Comparison of ENCODE assay signal across 10 cellular contexts in genomic region chr15:50880651-50881114, GRCh38. TPM values are rescaled to one million over a fixed set of nuclear protein-coding genes. Genes with fewer than 3 reads are reported as not detected.
DNase-seq lines count a peak whose midpoint lies in the region; ATAC-seq, FAIRE-seq and TF ChIP-seq lines count a peak whose summit lies in the region.
"Had no signal": no experiment of that assay in that cellular context is flagged by ENCODE, and none has a peak within 500 bp of the region (broad histone marks: within the 10 kb centered on the region; RNA-seq: fewer than 3 reads in every experiment).

No MANE protein-coding gene starts in this region.

- peak; percentile 74 for TF ChIP-seq EP300 in K562 (IDR thresholded peaks at IDR 0.05; ENCODE audit: low read length)

- no peak overlapping the region for H3K9ac ChIP-seq in K562 (ENCODE audit: insufficient read depth in 1 of 2, low read depth in 2 of 2, low read length in 2 of 2)

- H3K4me1 ChIP-seq in K562 (replicated peaks in 1 of 2; ENCODE audit: control insufficient read depth in 2 of 2, insufficient read depth in 2 of 2, low read length in 2 of 2): peaks cover 0 to 19% of the 10 kb centered on the region in 2 experiments; a peak in 2 of 5 replicates

- ATAC-seq in K562: peak; percentile 67
- ATAC-seq in GM18909 (IDR thresholded peaks at IDR 0.05; ENCODE audit: poor library complexity, unreplicated experiment): no peak
- ATAC-seq in GM19452 (IDR thresholded peaks at IDR 0.05; ENCODE audit: unreplicated experiment): no peak
- ATAC-seq: psoas muscle had no signal

- H3K4me1 Mint-ChIP-seq in activated naive CD4-positive, alpha-beta T cell treated with anti-CD3 and anti-CD28 coated beads, Interleukin-2, amount 50 U/mL, for 24 hours: peaks cover 64% of the 10 kb centered on the region
- peaks cover 9% of the 10 kb centered on the region for H3K4me1 Mint-ChIP-seq in type B pancreatic cell (ENCODE audit: unreplicated experiment)

- peak overlapping the region; percentile 51 for H3K4me3 Mint-ChIP-seq in activated naive CD4-positive, alpha-beta T cell treated with anti-CD3 and anti-CD28 coated beads, Interleukin-2, amount 50 U/mL, for 24 hours
- no peak overlapping the region for H3K4me3 Mint-ChIP-seq in type B pancreatic cell

- no peaks in the 10 kb centered on the region for H3K9me3 Mint-ChIP-seq in activated naive CD4-positive, alpha-beta T cell treated with anti-CD3 and anti-CD28 coated beads, Interleukin-2, amount 50 U/mL, for 24 hours
- H3K9me3 Mint-ChIP-seq in type B pancreatic cell: peaks cover 1% of the 10 kb centered on the region

- in situ Hi-C loops in K562 (cut with MboI): loop anchor here (5.0 kb wide), 1 partner anchor 213 kb away; no protein-coding TSS in a partner anchor

- 0 out of 4 replicates have a peak, but pooled peaks of 1 of the 2 experiments have one; percentile 18 for TF ChIP-seq RAD21 in K562 (CRISPR knock-in tag; conservative IDR thresholded peaks at IDR 0.05 in 1 of 2, IDR thresholded peaks at IDR 0.05 in 1 of 2)

- no peaks in the 10 kb centered on the region for H3K9me3 ChIP-seq in K562 (replicated peaks; ENCODE audit: control insufficient read depth, insufficient read depth, low read depth, low read length)
- H3K9me3 ChIP-seq: psoas muscle had no signal

- no peaks in the 10 kb centered on the region for H3K79me2 ChIP-seq in K562 (ENCODE audit: control insufficient read depth, insufficient read depth, low read length)

- H3K27ac ChIP-seq in K562 (ENCODE audit: extremely low read depth, low read depth, low read length): peak overlapping the region; percentile 24; the same call in 1 of the 3 replicates
- H3K27ac ChIP-seq: psoas muscle had no signal

- no peak for TF ChIP-seq POLR2A in K562 (conservative IDR thresholded peaks at IDR 0.05)

- no peak for DNase-seq in activated naive CD4-positive, alpha-beta T cell treated with anti-CD3 and anti-CD28 coated beads, Interleukin-2, amount 50 U/mL, for 16 hours
- peak; percentile 15 to 18 for DNase-seq in Kasumi-1 (lab: John Stamatoyannopoulos, UW)
- peak in 1 of 4 experiments; percentile 14 for DNase-seq in K562 (ENCODE audit: extremely low read depth in 1 of 4, low spot score in 3 of 4)
- no peak for DNase-seq in type B pancreatic cell (ENCODE audit: extremely low spot score, unreplicated experiment)
- DNase-seq in kidney glomerular epithelial cell (lab: John Stamatoyannopoulos, UW): no peak
- DNase-seq: psoas muscle had no signal

- H2AFZ ChIP-seq in K562 (ENCODE audit: low read depth, low read length): 0 out of 2 replicates have a peak overlapping the region, but pooled peaks have one; percentile 2

- H3K36me3 Mint-ChIP-seq in activated naive CD4-positive, alpha-beta T cell treated with anti-CD3 and anti-CD28 coated beads, Interleukin-2, amount 50 U/mL, for 24 hours: no peaks in the 10 kb centered on the region
- no peaks in the 10 kb centered on the region for H3K36me3 Mint-ChIP-seq in type B pancreatic cell

- no peaks in the 10 kb centered on the region for H3K36me3 ChIP-seq in K562 (ENCODE audit: control insufficient read depth, insufficient read depth, low read length)

- no peak for FAIRE-seq in K562 (lab: Jason Lieb, UNC)
- FAIRE-seq: G401.6 had no signal

- intact Hi-C loops in K562 (cut with micrococcal nuclease): loop anchor here (10.0 kb wide), 2 partner anchors 116 to 346 kb away; partner anchors contain the start of gene SPPL2A

- H3K4me3 ChIP-seq in K562: no peak overlapping the region
- H3K4me3 ChIP-seq: psoas muscle had no signal

- no peaks in the 10 kb centered on the region for H4K20me1 ChIP-seq in K562 (replicated peaks; ENCODE audit: control insufficient read depth, insufficient read depth, low read length)

- POLR2A ChIA-PET in K562 (lab: Yijun Ruan, JAX): no interaction called here

- TF ChIP-seq CTCF in K562 (IDR thresholded peaks at IDR 0.05 in 2 of 3, conservative IDR thresholded peaks at IDR 0.05 in 1 of 3; ENCODE audit: insufficient read depth in 2 of 3, low read depth in 1 of 3, low read length in 3 of 3): no peak
- TF ChIP-seq CTCF in type B pancreatic cell (conservative IDR thresholded peaks at IDR 0.05): no peak

- H3K27me3 ChIP-seq in K562 (ENCODE audit: control insufficient read depth in 2 of 2, insufficient read depth in 2 of 2, low read length in 2 of 2): no peaks in the 10 kb centered on the region

- WGBS in K562 (ENCODE audit: insufficient coverage, low coverage, missing lambda C conversion rate): 71% methylated on average over 2 of the region's 2 CpGs

- H3K9me1 ChIP-seq in K562 (ENCODE audit: control insufficient read depth, insufficient read depth, low read length): no peaks in the 10 kb centered on the region

- CTCF ChIA-PET in K562 (lab: Yijun Ruan, JAX; ENCODE audit: low intra/inter-chr PET ratio): interaction anchor here (0.7 kb wide), 1 partner anchor 734 kb away, joined by 5 read pairs; no protein-coding TSS in a partner anchor

- no TSS peak for BruUV-seq in K562 (replicated peaks; lab: Mats Ljungman, UMichigan)

- H3K27ac Mint-ChIP-seq in activated naive CD4-positive, alpha-beta T cell treated with anti-CD3 and anti-CD28 coated beads, Interleukin-2, amount 50 U/mL, for 24 hours: peak overlapping the region; percentile 57
- peak overlapping the region; percentile 86 for H3K27ac Mint-ChIP-seq in type B pancreatic cell

- H3K4me2 ChIP-seq in K562 (ENCODE audit: insufficient read depth, low read length): no peak overlapping the region

- no peaks in the 10 kb centered on the region for H3K27me3 Mint-ChIP-seq in activated naive CD4-positive, alpha-beta T cell treated with anti-CD3 and anti-CD28 coated beads, Interleukin-2, amount 50 U/mL, for 24 hours
- no peaks in the 10 kb centered on the region for H3K27me3 Mint-ChIP-seq in type B pancreatic cell

TF ChIP-seq in K562, 482 proteins besides CTCF, POLR2A, EP300 and RAD21 (continues in another document):
- TF ChIP-seq CREB3 (tag; conservative IDR thresholded peaks at IDR 0.05; ENCODE audit: low read depth) (no peak), SLC30A9 (CRISPR knock-in tag; IDR thresholded peaks at IDR 0.05) (no peak), CEBPB (tag; IDR thresholded peaks at IDR 0.05) (peak; percentile 40; the same call in 1 of the 2 replicates), ATF4 (CRISPR knock-in tag; IDR thresholded peaks at IDR 0.05) (peak; percentile 95), PTTG1 (tag; IDR thresholded peaks at IDR 0.05; ENCODE audit: low read depth) (peak; percentile 72)

RNA-seq across cellular contexts. Expression of gene AP4E1, which starts 27.8 kb away (rescaled TPM):
- 7.9 and 26.9 TPM in 2 replicates for total RNA-seq in K562 (2011; cell fraction: chromatin; rRNA removed; ENCODE audit: low replicate concordance)
- total RNA-seq in K562 (2011; cell fraction: nucleolus; rRNA removed): 3.9 and 4.0 TPM in 2 replicates
- 9.6 and 11.8 TPM in 2 replicates for total RNA-seq in K562 (2011; cell fraction: nucleoplasm; rRNA removed)
- total RNA-seq in K562 (2014; rRNA removed) (4.3 and 5.3 TPM in 2 replicates), K562 (2014; rRNA removed; fragmentation: Illumina TruSeq; extraction: Trizol) (11.5 and 12.6 TPM in 2 replicates), K562 (2015; rRNA removed; fragmentation: Illumina TruSeq; extraction: Trizol) (8.9 and 10.2 TPM in 2 replicates), K562 (2021) (9.2 and 9.3 TPM in 2 replicates), type B pancreatic cell (ENCODE audit: low replicate concordance) (7.8 and 10.1 TPM in 2 replicates)
- polyA plus RNA-seq in K562 (2011; rRNA removed) (3.0 and 4.4 TPM in 2 replicates), K562 (2014; fragmentation: Illumina TruSeq; extraction: Trizol) (6.6 and 7.9 TPM in 2 replicates), K562 (2014; fragmentation: Nextera tagmentation; extraction: Ambion mirVana) (1 to 10 TPM; 1.3 to 2.2 TPM), K562 (2014; rRNA removed) (3.7 and 4.5 TPM in 2 replicates)
- polyA plus RNA-seq in K562 (2011; cell fraction: cytosol; rRNA removed): 0.85 and 1.6 TPM in 2 replicates
- 1.4 and 2.2 TPM in 2 replicates for polyA plus RNA-seq in K562 (2011; cell fraction: nucleus; rRNA removed)
- polyA plus RNA-seq in K562 (2012): 4.2 and 4.4 TPM in 2 replicates
- polyA minus RNA-seq in K562 (2011; rRNA and poly(A)+ RNA removed): 8.4 and 9.4 TPM in 2 replicates
- 2.5 and 3.6 TPM in 2 replicates for polyA minus RNA-seq in K562 (2011; cell fraction: cytosol; rRNA and poly(A)+ RNA removed)
- 3.5 and 5.8 TPM in 2 replicates for polyA minus RNA-seq in K562 (2011; cell fraction: nucleus; rRNA and poly(A)+ RNA removed)

Comparison
In these comparisons a context has a peak if more than half of its experiments do, and no peak if none do; other contexts are left out.
1. DNase-seq: peak in Kasumi-1 (2 of 2); none in activated naive CD4-positive, alpha-beta T cell treated with anti-CD3 and anti-CD28 coated beads, Interleukin-2, amount 50 U/mL, for 16 hours (single experiment), type B pancreatic cell (single experiment) and kidney glomerular epithelial cell (single experiment).